11 cellular contexts compared by ENCODE assay signal in genomic region chrX:135489542-135489941, GRCh38. TPM values are rescaled to one million over a fixed set of nuclear protein-coding genes. Genes with fewer than 3 reads are reported as not detected.
DNase-seq lines count a peak whose midpoint lies in the region; ATAC-seq and TF ChIP-seq lines count a peak whose summit lies in the region.
"Had no signal": no experiment of that assay in that cellular context is flagged by ENCODE, and none has a peak within 500 bp of the region (broad histone marks: within the 10 kb centered on the region; RNA-seq: fewer than 3 reads in every experiment).

No MANE protein-coding gene starts in this region.

- H3K4me2 ChIP-seq in OCI-LY7 (ENCODE audit: low read length), result no peak overlapping the region

- no peaks in the 10 kb centered on the region for H3K79me2 ChIP-seq in OCI-LY7 (ENCODE audit: insufficient read depth, low read depth, low read length)

- intact Hi-C loops in OCI-LY7 (cut with micrococcal nuclease; ENCODE audit: unreplicated experiment), result no loop called here

- no peaks in the 10 kb centered on the region for H3K36me3 ChIP-seq in OCI-LY7 (ENCODE audit: insufficient read depth, low read length)

- no peak overlapping the region for H3K4me3 ChIP-seq in OCI-LY7 (ENCODE audit: low read depth, low read length, poor library complexity, severe bottlenecking)

- POLR2A ChIA-PET in OCI-LY7 (lab: Charles Lee), result no interaction called here

- H3K9me3 ChIP-seq in OCI-LY7 (ENCODE audit: low read length), result no peaks in the 10 kb centered on the region

- H3K4me1 ChIP-seq in OCI-LY7 (ENCODE audit: insufficient read depth, low read length, poor library complexity, severe bottlenecking), result no peaks in the 10 kb centered on the region

- H2AFZ ChIP-seq in OCI-LY7 (ENCODE audit: low read length), result no peak overlapping the region

- CTCF ChIA-PET in OCI-LY7 (lab: Charles Lee; ENCODE audit: unreplicated experiment), result no interaction called here

- H4K20me1 ChIP-seq in OCI-LY7 (ENCODE audit: insufficient read depth, low read length), result no peaks in the 10 kb centered on the region

- ATAC-seq in GM18861 (IDR thresholded peaks at IDR 0.05; ENCODE audit: unreplicated experiment) (peak; percentile 86), GM21529 (IDR thresholded peaks at IDR 0.05; ENCODE audit: unreplicated experiment) (peak; percentile 86), HG03103 (IDR thresholded peaks at IDR 0.05; ENCODE audit: low read depth, unreplicated experiment) (peak; percentile 87)
- ATAC-seq: left ventricle myocardium superior had no signal

- H3K27ac ChIP-seq in OCI-LY7 (ENCODE audit: low read depth, low read length, poor library complexity, severe bottlenecking), result no peak overlapping the region

- no peaks in the 10 kb centered on the region for H3K9me2 ChIP-seq in OCI-LY7 (ENCODE audit: insufficient read depth, low read length)

- BruUV-seq in OCI-LY7 (replicated peaks; lab: Mats Ljungman, UMichigan), result no TSS peak

- TF ChIP-seq CTCF in OCI-LY7 (conservative IDR thresholded peaks at IDR 0.05; ENCODE audit: low read length), result no peak

- peak; percentile 33 for DNase-seq in OCI-LY7 (ENCODE audit: low spot score)
- no peak for DNase-seq in AG08395 (ENCODE audit: low spot score)
- DNase-seq in activated T-cell treated with anti-CD3 and anti-CD28 coated beads, Interleukin-2, amount 50 U/mL, for 48 hours, result no peak
- no peak for DNase-seq in iPS-NIHi11 (ENCODE audit: low spot score)
- DNase-seq in midbrain (lab: John Stamatoyannopoulos, UW), result no peak
- DNase-seq: KBM-7, left ventricle myocardium superior, NCI-H524 had no signal

RNA-seq across cellular contexts. Expression of gene INTS6L, which starts 30.9 kb away (rescaled TPM):
- total RNA-seq in OCI-LY7 (2014; rRNA removed; shearing (Covaris generic)), result 13.0 and 15.6 TPM in 2 replicates
- 13.9 and 16.4 TPM in 2 replicates for total RNA-seq in OCI-LY7 (2022)
